Comparison of ENCODE assay signal across 9 cellular contexts in genomic region chr21:31293986-31294385, GRCh38. TPM values are rescaled to one million over a fixed set of nuclear protein-coding genes. Genes with fewer than 3 reads are reported as not detected.
DNase-seq lines count a peak whose midpoint lies in the region; ATAC-seq and TF ChIP-seq lines count a peak whose summit lies in the region.
"Had no signal": no experiment of that assay in that cellular context is flagged by ENCODE, and none has a peak within 500 bp of the region (broad histone marks: within the 10 kb centered on the region; RNA-seq: fewer than 3 reads in every experiment).

No MANE protein-coding gene starts in this region.

- H3K9me3 Mint-ChIP-seq in neural crest cell: peaks cover 5% of the 10 kb centered on the region

- peak overlapping the region; percentile 40 for H3K4me3 ChIP-seq in adipocyte (ENCODE audit: low read length)
- no peak overlapping the region for H3K4me3 ChIP-seq in colonic mucosa

- no peaks in the 10 kb centered on the region for H3K9me3 ChIP-seq in adipocyte (ENCODE audit: control insufficient read depth, low read length)
- no peaks in the 10 kb centered on the region for H3K9me3 ChIP-seq in colonic mucosa

- H3K36me3 Mint-ChIP-seq in neural crest cell (ENCODE audit: low read depth): peaks cover 17% of the 10 kb centered on the region

- no peak overlapping the region for H3K9ac ChIP-seq in adipocyte (ENCODE audit: low read length)
- no peak overlapping the region for H3K9ac ChIP-seq in colonic mucosa (ENCODE audit: low read depth in 2 of 2, low read length in 2 of 2)

- no peak for TF ChIP-seq POLR2A in GM18505 (IDR thresholded peaks at IDR 0.05; ENCODE audit: borderline replicate concordance, extremely low read depth, insufficient read depth, insufficient read length)

- TF ChIP-seq RAD21 in Ishikawa (IDR thresholded peaks at IDR 0.05; ENCODE audit: low read depth): no peak

- H3K27ac Mint-ChIP-seq in neural crest cell (ENCODE audit: unreplicated experiment): peak overlapping the region; percentile 79

- H3K4me1 ChIP-seq in adipocyte (ENCODE audit: control insufficient read depth, insufficient read depth, low read length): peaks cover 21% of the 10 kb centered on the region
- no peaks in the 10 kb centered on the region for H3K4me1 ChIP-seq in colonic mucosa

- TF ChIP-seq EP300 in Ishikawa (IDR thresholded peaks at IDR 0.05; ENCODE audit: borderline replicate concordance): 0 out of 2 replicates have a peak, but pooled peaks have one; percentile 34

- ATAC-seq in GM18505 (IDR thresholded peaks at IDR 0.05; ENCODE audit: unreplicated experiment): no peak

- no peak overlapping the region for H3K4me3 Mint-ChIP-seq in neural crest cell
- H3K4me3 Mint-ChIP-seq: H9 had no signal

- H3K4me1 Mint-ChIP-seq in neural crest cell: peaks cover 20% of the 10 kb centered on the region

- TF ChIP-seq CTCF in neural crest cell (conservative IDR thresholded peaks at IDR 0.05) (no peak), colonic mucosa (IDR thresholded peaks at IDR 0.05) (no peak)

- DNase-seq in 8988T (peak; percentile 33), adipocyte (ENCODE audit: low read depth) (peak; percentile 82), neural crest cell (ENCODE audit: low read depth, low spot score) (no peak), NCI-H345 treated with DMSO at 0.1 percent for 48 hours (lab: John Stamatoyannopoulos, UW; ENCODE audit: unreplicated experiment) (no peak), colonic mucosa (no peak), retina (no peak)
- DNase-seq: H9 had no signal

- intact Hi-C loops in colonic mucosa (cut with DNase I): no loop called here

- H3K27ac ChIP-seq in colonic mucosa: no peak overlapping the region

- H3K27me3 Mint-ChIP-seq in neural crest cell (ENCODE audit: low read depth): no peaks in the 10 kb centered on the region

- H3K27me3 ChIP-seq in adipocyte (replicated peaks; ENCODE audit: control insufficient read depth, insufficient read depth, low read length): no peaks in the 10 kb centered on the region
- H3K27me3 ChIP-seq in colonic mucosa: no peaks in the 10 kb centered on the region

- H3K36me3 ChIP-seq in adipocyte (ENCODE audit: control insufficient read depth, insufficient read depth, low read length, severe bottlenecking) (no peaks in the 10 kb centered on the region), colonic mucosa (no peaks in the 10 kb centered on the region)

TF ChIP-seq in Ishikawa, 13 proteins besides CTCF, POLR2A, EP300 and RAD21:
- TF ChIP-seq TEAD4 (IDR thresholded peaks at IDR 0.05): no peak
- TF ChIP-seq FOXM1 (IDR thresholded peaks at IDR 0.05; ENCODE audit: borderline replicate concordance, low read depth): no peak
- no peak for TF ChIP-seq EGR1 (IDR thresholded peaks at IDR 0.05)
- no peak for TF ChIP-seq YY1 (IDR thresholded peaks at IDR 0.05; ENCODE audit: low read depth)
- TF ChIP-seq TCF12 (IDR thresholded peaks at IDR 0.05; ENCODE audit: low read depth): no peak
- TF ChIP-seq TAF1 (IDR thresholded peaks at IDR 0.05; ENCODE audit: low read depth): no peak
- TF ChIP-seq CEBPB (IDR thresholded peaks at IDR 0.05): no peak

RNA-seq across cellular contexts. Expression of gene TIAM1, which starts 50.1 kb away (rescaled TPM):
- 53.6 and 54.8 TPM in 2 replicates for total RNA-seq in neural crest cell
- total RNA-seq in colonic mucosa: 1 to 10 TPM; 5.7 to 5.8 TPM

Comparison
In these comparisons a context has a peak if more than half of its experiments do, and no peak if none do; other contexts are left out.
1. DNase-seq: peak in 8988T (single experiment) and adipocyte (single experiment); none in neural crest cell (single experiment), NCI-H345 treated with DMSO at 0.1 percent for 48 hours (single experiment), colonic mucosa (single experiment) and retina (single experiment).